ENCODE assay signal across 8 cellular contexts in the genomic region with DNA sequence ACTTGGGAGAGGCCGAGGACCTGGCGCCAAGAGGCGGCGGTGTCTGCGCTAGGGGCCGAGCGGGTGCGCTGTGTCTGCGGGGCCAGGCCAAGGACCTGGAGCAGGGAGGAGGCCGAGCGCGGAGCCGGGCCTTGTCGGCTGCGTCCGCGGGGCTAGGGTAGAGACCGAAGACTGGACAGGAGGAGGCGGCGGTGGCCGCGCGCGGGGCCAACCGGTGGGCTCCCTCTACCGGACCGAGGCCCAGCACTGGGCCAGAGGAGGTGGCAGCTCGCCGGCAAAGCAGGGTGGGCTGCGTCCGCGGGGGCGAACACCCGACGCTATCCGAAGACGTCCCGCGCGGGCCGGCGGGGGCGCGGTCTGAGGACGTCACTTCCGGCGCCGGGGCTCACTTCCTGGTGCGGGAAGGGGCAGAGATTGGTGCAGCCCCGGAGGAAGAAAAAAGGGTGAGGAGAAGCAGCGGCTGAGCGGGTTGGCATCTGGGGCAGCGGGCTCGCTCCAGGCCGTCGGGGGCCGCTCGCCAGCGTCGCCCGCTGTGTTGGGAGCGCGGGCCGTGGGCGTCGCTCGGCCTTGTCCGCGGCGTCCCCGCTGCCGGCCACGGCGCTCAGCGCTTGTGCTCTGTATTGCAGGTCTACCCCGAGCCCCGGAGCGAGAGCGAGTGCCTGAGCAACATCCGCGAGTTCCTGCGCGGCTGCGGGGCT. TPM values are rescaled to one million over a fixed set of nuclear protein-coding genes. Genes with fewer than 3 reads are reported as not detected.
DNase-seq lines count a peak whose midpoint lies in the region; ATAC-seq and TF ChIP-seq lines count a peak whose summit lies in the region.

No MANE protein-coding gene starts in this region.

- no peak for TF ChIP-seq CTCF in PC-3 (conservative IDR thresholded peaks at IDR 0.05; ENCODE audit: low read depth, low read length)

- intact Hi-C loops in PC-3 (cut with micrococcal nuclease), result loop anchor here (10.0 kb wide), 2 partner anchors 209 to 239 kb away; a partner anchor contains a TSS

- peak overlapping the region; percentile 92 to 96 (median 94) for H3K4me3 Mint-ChIP-seq in IgD-negative memory B cell
- peak overlapping the region; percentile 94 for H3K4me3 Mint-ChIP-seq in activated T-cell treated with anti-CD3 and anti-CD28 coated beads, Interleukin-2, amount 50 U/mL, for 4 hours

- POLR2A ChIA-PET in PC-3 (lab: Charles Lee; ENCODE audit: unreplicated experiment), result no interaction called here

- H3K4me1 ChIP-seq in PC-3 (ENCODE audit: insufficient read depth, low read length) (peaks cover 19% of the 10 kb centered on the region), muscle layer of duodenum (ENCODE audit: control insufficient read depth in 1 of 2, insufficient read depth in 2 of 2, low read length in 2 of 2) (peaks cover 12 to 31% of the 10 kb centered on the region in 2 donors)

- H3K79me2 ChIP-seq in PC-3 (ENCODE audit: low read length), result peaks cover 45% of the 10 kb centered on the region

- no TSS peak for BruUV-seq in PC-3 (replicated peaks; lab: Mats Ljungman, UMichigan)

- H3K36me3 Mint-ChIP-seq in IgD-negative memory B cell, result no peaks in the 10 kb centered on the region
- peaks cover 4% of the 10 kb centered on the region for H3K36me3 Mint-ChIP-seq in activated T-cell treated with anti-CD3 and anti-CD28 coated beads, Interleukin-2, amount 50 U/mL, for 4 hours (ENCODE audit: insufficient read depth)

- H3K27ac Mint-ChIP-seq in IgD-negative memory B cell, result peak overlapping the region; percentile 89 to 96 (median 94)

- H3F3A ChIP-seq in PC-3 (ENCODE audit: low read length, unreplicated experiment), result no peaks in the 10 kb centered on the region

- H3K9me3 ChIP-seq in PC-3 (ENCODE audit: low read length) (no peaks in the 10 kb centered on the region), muscle layer of duodenum (ENCODE audit: control insufficient read depth in 1 of 2, low read length in 2 of 2) (no peaks in the 10 kb centered on the region)

- H3K4me1 Mint-ChIP-seq in IgD-negative memory B cell, result peaks cover 13 to 24% (median 18%) of the 10 kb centered on the region in 3 donors
- peaks cover 28% of the 10 kb centered on the region for H3K4me1 Mint-ChIP-seq in activated T-cell treated with anti-CD3 and anti-CD28 coated beads, Interleukin-2, amount 50 U/mL, for 4 hours (ENCODE audit: low read depth)

- ATAC-seq in GM21576 (IDR thresholded peaks at IDR 0.05; ENCODE audit: unreplicated experiment) (peak; percentile 85), PC-3 (peak; percentile 81), esophagus mucosa (peak; percentile 97)
- peak; percentile 91 to 92 for ATAC-seq in activated T-cell treated with anti-CD3 and anti-CD28 coated beads, Interleukin-2, amount 50 U/mL, for 4 hours

- 0 out of 2 replicates have a peak, but pooled peaks cover 5% of the 10 kb centered on the region for H4K20me1 ChIP-seq in PC-3 (ENCODE audit: low read length)

- H3K9me3 Mint-ChIP-seq in IgD-negative memory B cell, result no peaks in the 10 kb centered on the region
- no peaks in the 10 kb centered on the region for H3K9me3 Mint-ChIP-seq in activated T-cell treated with anti-CD3 and anti-CD28 coated beads, Interleukin-2, amount 50 U/mL, for 4 hours

- peak; percentile 77 for DNase-seq in DMS53 (lab: John Stamatoyannopoulos, UW)
- DNase-seq in PC-3, result peak; percentile 82
- DNase-seq in activated T-cell treated with anti-CD3 and anti-CD28 coated beads, Interleukin-2, amount 50 U/mL, for 4 hours, result peak; percentile 93
- peak; percentile 94 for DNase-seq in stimulated activated CD8-positive, alpha-beta memory T cell treated with anti-CD3 and anti-CD28 coated beads, Interleukin-7, amount 100 ng/mL, for 24 hours (ENCODE audit: low read depth)

- peak overlapping the region; percentile 72 for H3K27ac ChIP-seq in PC-3 (ENCODE audit: low read length)
- H3K27ac ChIP-seq in muscle layer of duodenum (ENCODE audit: low read length), result peak overlapping the region; percentile 94

- H3K9me2 ChIP-seq in PC-3 (replicated peaks; ENCODE audit: low read length), result no peaks in the 10 kb centered on the region

- CTCF ChIA-PET in PC-3 (lab: Charles Lee), result no interaction called here

- H3K27me3 Mint-ChIP-seq in IgD-negative memory B cell, result no peaks in the 10 kb centered on the region
- H3K27me3 Mint-ChIP-seq in activated T-cell treated with anti-CD3 and anti-CD28 coated beads, Interleukin-2, amount 50 U/mL, for 4 hours (ENCODE audit: low read depth), result no peaks in the 10 kb centered on the region

- peak overlapping the region; percentile 81 for H2AFZ ChIP-seq in PC-3 (ENCODE audit: low read length)

- H3K36me3 ChIP-seq in PC-3 (ENCODE audit: low read depth, low read length) (peaks cover 4% of the 10 kb centered on the region), muscle layer of duodenum (ENCODE audit: control insufficient read depth in 1 of 2, insufficient read depth in 2 of 2, low read length in 2 of 2) (peaks cover 0 to 7% of the 10 kb centered on the region in 2 donors)

- H3K9ac ChIP-seq in PC-3 (ENCODE audit: low read length), result peak overlapping the region; percentile 98

- H3K4me3 ChIP-seq in PC-3 (ENCODE audit: low read length) (peak overlapping the region; percentile 93), muscle layer of duodenum (ENCODE audit: low read depth in 1 of 2, low read length in 2 of 2) (peak overlapping the region; percentile 83 to 85)

- peaks cover 22% of the 10 kb centered on the region for H3K27me3 ChIP-seq in PC-3 (ENCODE audit: low read length)
- no peaks in the 10 kb centered on the region for H3K27me3 ChIP-seq in muscle layer of duodenum (ENCODE audit: low read depth, low read length)

- H3K4me2 ChIP-seq in PC-3 (ENCODE audit: low read length), result peak overlapping the region; percentile 97

RNA-seq across cellular contexts. Expression of a gene that starts 38.3 kb away (rescaled TPM):
- polyA plus RNA-seq in IgD-negative memory B cell, result 15.5 TPM
- total RNA-seq in PC-3 (2014; rRNA removed) (14.7 and 25.9 TPM in 2 replicates), esophagus mucosa (25.6 TPM)
- total RNA-seq in activated T-cell treated with anti-CD3 and anti-CD28 coated beads, Interleukin-2, amount 50 U/mL, for 4 hours, result 10 to 100 TPM; 42.8 to 49.6 (median 45.1) TPM

Comparison
In these comparisons a context has a peak if more than half of its experiments do, and no peak if none do; other contexts are left out.
1. Peak in every context shown above with its lines: DNase-seq, ATAC-seq, H3K4me3 ChIP-seq and H3K27ac ChIP-seq.